In the genomic region with DNA sequence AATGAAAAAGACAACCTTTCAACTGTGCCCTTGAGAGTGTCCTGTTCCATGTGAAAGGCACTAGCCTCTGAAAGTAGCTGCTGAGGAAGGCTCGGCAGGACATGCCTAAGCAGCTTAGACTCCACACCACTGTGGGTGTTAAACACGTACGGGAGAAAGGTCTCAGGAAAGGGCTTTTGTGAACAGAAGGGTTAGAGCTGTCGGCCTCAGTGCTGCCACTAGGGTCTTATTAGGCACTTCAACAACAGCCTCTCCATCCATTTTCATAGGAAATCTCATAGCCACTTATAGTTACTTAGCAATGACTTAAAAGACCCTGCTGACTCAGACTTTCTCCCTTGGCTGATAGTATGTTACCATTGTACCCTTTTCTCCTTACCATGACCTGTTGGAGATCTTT, we compare ENCODE assay signal across 19 cellular contexts.
A peak's percentile ranks its signal among the peaks of the same experiment; 100 is the strongest.
DNase-seq lines count a peak whose midpoint lies in the region; ATAC-seq and TF ChIP-seq lines count a peak whose summit lies in the region.
"Had no signal": no experiment of that assay in that cellular context is flagged by ENCODE, and none has a peak within 500 bp of the region (broad histone marks: within the 10 kb centered on the region; RNA-seq: fewer than 3 reads in every experiment).

No MANE protein-coding gene starts in this region.

- no peak for ATAC-seq in HG02938 (IDR thresholded peaks at IDR 0.05; ENCODE audit: unreplicated experiment)
- ATAC-seq in Right ventricle myocardium superior (ENCODE audit: poor library complexity) = no peak

- H3K4me1 Mint-ChIP-seq in endothelial cell (ENCODE audit: unreplicated experiment) = no peaks in the 10 kb centered on the region
- peaks cover 19% of the 10 kb centered on the region for H3K4me1 Mint-ChIP-seq in progenitor cell of endocrine pancreas (ENCODE audit: low read depth)
- H3K4me1 Mint-ChIP-seq: central memory CD8-positive, alpha-beta T cell; naive B cell had no signal

- H3K27me3 ChIP-seq in H7 (ENCODE audit: control insufficient read depth, insufficient read depth, low read length) = no peaks in the 10 kb centered on the region
- H3K27me3 ChIP-seq: Peyer's patch, uterus had no signal

- H3K4me3 Mint-ChIP-seq in endothelial cell (ENCODE audit: unreplicated experiment) = no peak overlapping the region
- peak overlapping the region; percentile 6 for H3K4me3 Mint-ChIP-seq in progenitor cell of endocrine pancreas (ENCODE audit: low read depth)
- H3K4me3 Mint-ChIP-seq: central memory CD8-positive, alpha-beta T cell; naive B cell had no signal

- no peaks in the 10 kb centered on the region for H3K36me3 ChIP-seq in H7 (replicated peaks; ENCODE audit: control insufficient read depth, insufficient read depth, low read length)
- H3K36me3 ChIP-seq: Peyer's patch, uterus had no signal

- TF ChIP-seq CTCF in endothelial cell (IDR thresholded peaks at IDR 0.05; ENCODE audit: unreplicated experiment) (no peak), progenitor cell of endocrine pancreas (IDR thresholded peaks at IDR 0.05; ENCODE audit: unreplicated experiment) (peak; percentile 46)

- peak; percentile 24 for DNase-seq in H7
- DNase-seq in NCI-H82 (lab: John Stamatoyannopoulos, UW) = peak; percentile 93
- DNase-seq in endothelial cell (ENCODE audit: low spot score) = peak; percentile 11
- no peak for DNase-seq in progenitor cell of endocrine pancreas (ENCODE audit: low spot score, unreplicated experiment)
- no peak for DNase-seq in Right ventricle myocardium superior
- no peak for DNase-seq in SIG-M5 (lab: John Stamatoyannopoulos, UW)
- DNase-seq: AML-193; COR-L47; effector CD4-positive, alpha-beta T cell; MM.1S; naive B cell; NCI-H1694 treated with DMSO at 0.1 percent for 48 hours; Peyer's patch; stimulated activated CD4-positive, alpha-beta T cell treated with anti-CD3 and anti-CD28 coated beads, Interleukin-4, amount 100 ng/mL, for 4 hours; substantia nigra; uterus had no signal

- H3K36me3 Mint-ChIP-seq in endothelial cell (ENCODE audit: low read depth, unreplicated experiment) = no peaks in the 10 kb centered on the region
- H3K36me3 Mint-ChIP-seq in progenitor cell of endocrine pancreas (ENCODE audit: insufficient read depth) = peaks cover 1% of the 10 kb centered on the region

- intact Hi-C loops in Right ventricle myocardium superior (cut with DNase I) = no loop called here

- H3K9me3 Mint-ChIP-seq in endothelial cell (ENCODE audit: unreplicated experiment) (peaks cover 8% of the 10 kb centered on the region), progenitor cell of endocrine pancreas (ENCODE audit: low read depth) (peaks cover 16% of the 10 kb centered on the region)

- no peak overlapping the region for H3K4me3 ChIP-seq in H7 (ENCODE audit: insufficient read depth, low read depth, low read length)
- H3K4me3 ChIP-seq: Peyer's patch, smooth muscle cell, uterus had no signal

- peaks cover 2% of the 10 kb centered on the region for H3K27me3 Mint-ChIP-seq in endothelial cell (ENCODE audit: unreplicated experiment)
- no peaks in the 10 kb centered on the region for H3K27me3 Mint-ChIP-seq in progenitor cell of endocrine pancreas
- H3K27me3 Mint-ChIP-seq: central memory CD8-positive, alpha-beta T cell; naive B cell had no signal

- H3K27ac Mint-ChIP-seq in endothelial cell (ENCODE audit: unreplicated experiment) = no peak overlapping the region
- peak overlapping the region; percentile 63 for H3K27ac Mint-ChIP-seq in progenitor cell of endocrine pancreas
- H3K27ac Mint-ChIP-seq: naive B cell had no signal

Comparison
In these comparisons a context has a peak if more than half of its experiments do, and no peak if none do; other contexts are left out.
1. DNase-seq: peak in H7 (single experiment), NCI-H82 (single experiment) and endothelial cell (single experiment); none in progenitor cell of endocrine pancreas (single experiment), Right ventricle myocardium superior (single experiment) and SIG-M5 (single experiment).